Comparison of ENCODE assay signal across 18 cellular contexts in genomic region chr4:70868778-70869177, GRCh38.
"Had no signal": no experiment of that assay in that cellular context is flagged by ENCODE, and none has a peak within 500 bp of the region (broad histone marks: within the 10 kb centered on the region; RNA-seq: fewer than 3 reads in every experiment).

No MANE protein-coding gene starts in this region.

- DNase-seq: effector memory CD8-positive, alpha-beta T cell; esophagus squamous epithelium; foreskin fibroblast; heart left ventricle; hippocampal formation; kidney glomerular epithelial cell; mammary epithelial cell; mucosa of descending colon; natural killer cell; nucleus accumbens; ovary; stimulated activated CD4-positive, alpha-beta T cell treated with anti-CD3 and anti-CD28 coated beads, Interleukin-2, amount 100 ng/mL, for 48 hours; stimulated activated naive CD4-positive, alpha-beta T cell treated with Interleukin-2 at 50 U/mL for 16 hours; trophoblast cell had no signal

- H3K9me3 Mint-ChIP-seq: dendritic cell treated with granulocyte-macrophage colony-stimulating factor and Interleukin-4, amounts not matched to agents 40 ng/mL and 50 ng/mL, for 4 days; effector memory CD8-positive, alpha-beta T cell; natural killer cell; neural crest cell had no signal

- H3K36me3 Mint-ChIP-seq: natural killer cell had no signal

- H3K36me3 ChIP-seq: esophagus squamous epithelium, heart left ventricle, ovary, right atrium auricular region had no signal

- H3K4me2 ChIP-seq: smooth muscle cell had no signal

- H3K4me3 ChIP-seq: esophagus squamous epithelium, heart left ventricle, mucosa of descending colon, ovary, right atrium auricular region, smooth muscle cell had no signal

- H3K4me1 ChIP-seq: esophagus squamous epithelium, heart left ventricle, right atrium auricular region had no signal

- H3K4me1 Mint-ChIP-seq: natural killer cell, neural crest cell had no signal

- ATAC-seq: effector memory CD8-positive, alpha-beta T cell; heart left ventricle; mucosa of descending colon; natural killer cell had no signal

- H3K9me3 ChIP-seq: esophagus squamous epithelium, heart left ventricle, mucosa of descending colon, ovary, right atrium auricular region had no signal

- H3K27ac Mint-ChIP-seq: dendritic cell treated with granulocyte-macrophage colony-stimulating factor and Interleukin-4, amounts not matched to agents 40 ng/mL and 50 ng/mL, for 4 days; effector memory CD8-positive, alpha-beta T cell; natural killer cell had no signal

- H3K27ac ChIP-seq: esophagus squamous epithelium, heart left ventricle, ovary, right atrium auricular region had no signal

- H3K4me3 Mint-ChIP-seq: dendritic cell treated with granulocyte-macrophage colony-stimulating factor and Interleukin-4, amounts not matched to agents 40 ng/mL and 50 ng/mL, for 4 days; effector memory CD8-positive, alpha-beta T cell; natural killer cell; neural crest cell had no signal

- H3K27me3 ChIP-seq: esophagus squamous epithelium, heart left ventricle, ovary, right atrium auricular region had no signal

- H3K27me3 Mint-ChIP-seq: dendritic cell treated with granulocyte-macrophage colony-stimulating factor and Interleukin-4, amounts not matched to agents 40 ng/mL and 50 ng/mL, for 4 days had no signal
